In the genomic region with DNA sequence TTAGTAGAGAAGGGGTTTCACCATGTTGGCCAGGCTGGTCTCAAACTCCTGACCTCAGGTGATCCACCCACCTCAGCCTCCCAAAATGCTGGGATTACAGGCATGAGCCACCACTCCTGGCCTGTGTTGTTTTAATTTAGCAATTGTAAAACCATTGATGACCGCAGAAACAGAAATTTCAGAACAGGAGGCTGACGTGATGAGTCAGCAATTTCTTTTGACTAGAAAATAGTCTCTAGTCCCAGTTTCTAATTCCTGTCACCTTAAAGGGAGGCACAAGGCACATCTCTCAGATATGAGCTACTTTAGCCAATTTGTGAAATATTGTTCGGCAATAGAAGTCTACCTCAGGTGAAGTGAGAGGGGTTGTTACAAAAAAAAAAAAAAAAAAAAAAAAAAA, we compare ENCODE assay signal across 20 cellular contexts.
"Had no signal": no experiment of that assay in that cellular context is flagged by ENCODE, and none has a peak within 500 bp of the region (broad histone marks: within the 10 kb centered on the region; RNA-seq: fewer than 3 reads in every experiment).

No MANE protein-coding gene starts in this region.

- H3K9ac ChIP-seq: SK-N-SH had no signal

- H3K4me2 ChIP-seq: SK-N-SH had no signal

- H3K27ac ChIP-seq: HL-60, RWPE1 had no signal

- DNase-seq: NCI-H1092, NCI-H1105 treated with DMSO at 0.1 percent for 48 hours, NCI-H1417 treated with DMSO at 0.1 percent for 48 hours, NCI-H146, NCI-H1694 treated with DMSO at 0.1 percent for 48 hours, NCI-H1930, NCI-H2081, NCI-H2107, NCI-H2227 treated with DMSO at 0.1 percent for 48 hours, NCI-H524, NCI-H526 treated with DMSO at 0.1 percent for 48 hours, NCI-H748 treated with DMSO at 0.1 percent for 48 hours, SHP77, SK-N-SH, SW 1271, T-cell had no signal

- FAIRE-seq: HTR-8/SVneo, RCC 7860 had no signal

- ATAC-seq: T-cell had no signal
